In genomic region chr9:35488566-35489312, GRCh38 we compare ENCODE assay signal across 8 cellular contexts. TPM values are rescaled to one million over a fixed set of nuclear protein-coding genes. Genes with fewer than 3 reads are reported as not detected.
DNase-seq lines count a peak whose midpoint lies in the region; ATAC-seq and TF ChIP-seq lines count a peak whose summit lies in the region.

No MANE protein-coding gene starts in this region.

- CTCF ChIA-PET in activated CD8-positive, alpha-beta T cell treated with anti-CD3 and anti-CD28 coated beads for 36 hours (lab: Charles Lee), result interaction anchor here (0.7 to 1.6 kb wide), 4 partner anchors 11 to 18 kb away, joined by 3 to 5 read pairs (median 4); no protein-coding TSS in a partner anchor

- peak overlapping the region; percentile 51 for H3K4me3 Mint-ChIP-seq in activated CD8-positive, alpha-beta T cell treated with anti-CD3 and anti-CD28 coated beads for 36 hours

- POLR2A ChIA-PET in activated CD8-positive, alpha-beta T cell treated with anti-CD3 and anti-CD28 coated beads for 36 hours (lab: Charles Lee), result no interaction called here

- H3K36me3 Mint-ChIP-seq in activated CD8-positive, alpha-beta T cell treated with anti-CD3 and anti-CD28 coated beads for 36 hours (ENCODE audit: low read depth), result no peaks in the 10 kb centered on the region

- TF ChIP-seq CTCF in activated CD8-positive, alpha-beta T cell treated with anti-CD3 and anti-CD28 coated beads for 36 hours (IDR thresholded peaks at IDR 0.05), result no peak
- no peak for TF ChIP-seq CTCF in right atrium auricular region (IDR thresholded peaks at IDR 0.05)

- H3K9ac ChIP-seq in HUES48 (ENCODE audit: low read depth, low read length) (peak overlapping the region; percentile 19; the same call in 1 of the 2 replicates), skeletal muscle tissue (ENCODE audit: low read depth in 1 of 3, low read length in 3 of 3) (peak overlapping the region; percentile 95 to 99 (median 97))

- H3K4me1 Mint-ChIP-seq in activated CD8-positive, alpha-beta T cell treated with anti-CD3 and anti-CD28 coated beads for 36 hours (ENCODE audit: low read depth), result peaks cover 18% of the 10 kb centered on the region

- no peak for ATAC-seq in activated CD8-positive, alpha-beta T cell treated with anti-CD3 and anti-CD28 coated beads for 36 hours
- no peak for ATAC-seq in GM21423 (IDR thresholded peaks at IDR 0.05; ENCODE audit: unreplicated experiment)
- no peak for ATAC-seq in GM19455 (IDR thresholded peaks at IDR 0.05; ENCODE audit: unreplicated experiment)

- H3K9me3 ChIP-seq in HUES48 (ENCODE audit: control insufficient read depth, insufficient read depth, low read length) (no peaks in the 10 kb centered on the region), right atrium auricular region (no peaks in the 10 kb centered on the region), skeletal muscle tissue (ENCODE audit: control insufficient read depth in 3 of 3, low read length in 3 of 3) (no peaks in the 10 kb centered on the region)

- no peaks in the 10 kb centered on the region for H3K9me3 Mint-ChIP-seq in activated CD8-positive, alpha-beta T cell treated with anti-CD3 and anti-CD28 coated beads for 36 hours

- peaks cover 17% of the 10 kb centered on the region for H3K27me3 Mint-ChIP-seq in activated CD8-positive, alpha-beta T cell treated with anti-CD3 and anti-CD28 coated beads for 36 hours

- H3K27ac ChIP-seq in HUES48 (ENCODE audit: low read depth, low read length) (peak overlapping the region; percentile 93), right atrium auricular region (peak overlapping the region; percentile 95 to 96), skeletal muscle tissue (ENCODE audit: low read depth, low read length) (peak overlapping the region; percentile 98)

- no peak for DNase-seq in activated CD8-positive, alpha-beta T cell treated with anti-CD3 and anti-CD28 coated beads for 36 hours
- no peak for DNase-seq in right atrium auricular region (ENCODE audit: low spot score)
- no peak for DNase-seq in KG1 (lab: John Stamatoyannopoulos, UW)
- DNase-seq in HUDEP-2 (lab: John Stamatoyannopoulos, UW; ENCODE audit: unreplicated experiment in 76 of 76), result no peak

- intact Hi-C loops in activated CD8-positive, alpha-beta T cell treated with anti-CD3 and anti-CD28 coated beads for 36 hours (cut with micrococcal nuclease), result no loop called here

- no peak overlapping the region for H3K27ac Mint-ChIP-seq in activated CD8-positive, alpha-beta T cell treated with anti-CD3 and anti-CD28 coated beads for 36 hours

- peaks cover 12% of the 10 kb centered on the region for H3K4me1 ChIP-seq in HUES48 (ENCODE audit: control insufficient read depth, insufficient read depth, low read length)
- H3K4me1 ChIP-seq in right atrium auricular region, result peaks cover 0 to 35% of the 10 kb centered on the region in 2 donors
- peaks cover 18 to 28% (median 27%) of the 10 kb centered on the region in 3 donors for H3K4me1 ChIP-seq in skeletal muscle tissue (ENCODE audit: control insufficient read depth in 3 of 3, insufficient read depth in 3 of 3, low read length in 3 of 3)

- H3K27me3 ChIP-seq in HUES48 (ENCODE audit: control insufficient read depth, insufficient read depth, low read length), result no peaks in the 10 kb centered on the region
- H3K27me3 ChIP-seq in right atrium auricular region, result no peaks in the 10 kb centered on the region
- no peaks in the 10 kb centered on the region for H3K27me3 ChIP-seq in skeletal muscle tissue (ENCODE audit: control insufficient read depth in 3 of 3, insufficient read depth in 3 of 3, low read length in 3 of 3)

- H3K4me3 ChIP-seq in HUES48 (ENCODE audit: low read depth, low read length), result peak overlapping the region; percentile 80
- H3K4me3 ChIP-seq in right atrium auricular region, result peak overlapping the region; percentile 64 to 73
- peak overlapping the region; percentile 92 to 98 (median 98) for H3K4me3 ChIP-seq in skeletal muscle tissue (ENCODE audit: low read length in 3 of 3)

- no peaks in the 10 kb centered on the region for H3K36me3 ChIP-seq in HUES48 (ENCODE audit: control insufficient read depth, insufficient read depth, low read length)
- H3K36me3 ChIP-seq in right atrium auricular region, result no peaks in the 10 kb centered on the region
- H3K36me3 ChIP-seq in skeletal muscle tissue (ENCODE audit: control insufficient read depth in 3 of 3, insufficient read depth in 3 of 3, low read length in 3 of 3), result peaks cover 0 to 3% (median 0%) of the 10 kb centered on the region in 3 donors

RNA-seq across cellular contexts. Expression of gene RUSC2, which starts 1.2 kb away (rescaled TPM):
- 1 to 10 TPM; 1.3 to 1.7 TPM for total RNA-seq in activated CD8-positive, alpha-beta T cell treated with anti-CD3 and anti-CD28 coated beads for 36 hours
- total RNA-seq in right atrium auricular region, result 10 to 100 TPM; 33.0 to 49.1 TPM
- 29.2 TPM for total RNA-seq in skeletal muscle tissue

Comparison
In these comparisons a context has a peak if more than half of its experiments do, and no peak if none do; other contexts are left out.
1. RNA of gene RUSC2, which starts 1.2 kb away (total RNA-seq): 33.0 to 49.1 TPM in right atrium auricular region and 29.2 TPM in skeletal muscle tissue (single experiment); 1.3 to 1.7 TPM in activated CD8-positive, alpha-beta T cell treated with anti-CD3 and anti-CD28 coated beads for 36 hours; every median in the first group is over 10 times any median in the second.
2. Peak in every context shown above with its lines, with median percentiles within 50 percentile points of each other: H3K27ac ChIP-seq and H3K4me3 ChIP-seq.